ENCODE assay signal across 10 cellular contexts in genomic region chr2:26001743-26002341, GRCh38. TPM values are rescaled to one million over a fixed set of nuclear protein-coding genes. Genes with fewer than 3 reads are reported as not detected.
DNase-seq lines count a peak whose midpoint lies in the region; ATAC-seq and TF ChIP-seq lines count a peak whose summit lies in the region.
"Had no signal": no experiment of that assay in that cellular context is flagged by ENCODE, and none has a peak within 500 bp of the region (broad histone marks: within the 10 kb centered on the region; RNA-seq: fewer than 3 reads in every experiment).

No MANE protein-coding gene starts in this region.

- H3K9me3 ChIP-seq in Panc1 (ENCODE audit: control insufficient read depth, insufficient read depth, low read depth, low read length) (no peaks in the 10 kb centered on the region), BE2C (no peaks in the 10 kb centered on the region)

- H3K27me3 ChIP-seq in Panc1 (ENCODE audit: control insufficient read depth, insufficient read depth, low read length) (no peaks in the 10 kb centered on the region), BE2C (no peaks in the 10 kb centered on the region), mesendoderm (ENCODE audit: insufficient read depth, low read length, poor library complexity) (no peaks in the 10 kb centered on the region)

- ATAC-seq in Panc1, result no peak
- ATAC-seq in GM21737 (IDR thresholded peaks at IDR 0.05; ENCODE audit: unreplicated experiment), result no peak

- H4K8ac ChIP-seq in mesendoderm (ENCODE audit: low read depth, low read length), result no peak overlapping the region

- H3K4me1 ChIP-seq in Panc1 (ENCODE audit: control insufficient read depth, insufficient read depth, low read length) (peaks cover 27% of the 10 kb centered on the region), BE2C (no peaks in the 10 kb centered on the region), mesendoderm (ENCODE audit: control insufficient read depth, low read depth, low read length) (no peaks in the 10 kb centered on the region)

- H2AK5ac ChIP-seq in mesendoderm (ENCODE audit: low read length), result no peak overlapping the region

- H3K79me2 ChIP-seq in mesendoderm (ENCODE audit: control insufficient read depth, insufficient read depth, low read length), result no peaks in the 10 kb centered on the region

- no peaks in the 10 kb centered on the region for H3K79me1 ChIP-seq in mesendoderm (ENCODE audit: low read length)

- H4K5ac ChIP-seq in mesendoderm (ENCODE audit: low read length), result no peak overlapping the region

- no peak overlapping the region for H3K18ac ChIP-seq in mesendoderm (ENCODE audit: low read length)

- POLR2A ChIA-PET in Panc1 (lab: Charles Lee), result no interaction called here

- TF ChIP-seq CTCF in Panc1 (IDR thresholded peaks at IDR 0.05) (no peak), fibroblast of the aortic adventitia (IDR thresholded peaks at IDR 0.05; ENCODE audit: insufficient read depth, low read length) (no peak), BE2C (IDR thresholded peaks at IDR 0.05; ENCODE audit: low read depth, low read length) (no peak)

- intact Hi-C loops in Panc1 (cut with micrococcal nuclease; ENCODE audit: unreplicated experiment) (no loop called here), posterior cingulate gyrus (cut with DNase I) (no loop called here)

- no peak overlapping the region for H3K56ac ChIP-seq in mesendoderm (ENCODE audit: low read length)

- no CpG with 5 or more reads among the region's 4 CpGs for WGBS in mesendoderm (ENCODE audit: extremely low coverage, insufficient coverage, low lambda C conversion rate)

- H3K9ac ChIP-seq in mesendoderm (ENCODE audit: low read length), result no peak overlapping the region

- no peak overlapping the region for H2BK15ac ChIP-seq in mesendoderm (replicated peaks; ENCODE audit: low read depth)

- H2BK5ac ChIP-seq in mesendoderm (ENCODE audit: low read length), result no peak overlapping the region

- DNase-seq in CD1c-positive myeloid dendritic cell (ENCODE audit: extremely low spot score) (peak; percentile 68), Panc1 (ENCODE audit: low read depth, low spot score) (no peak), fibroblast of the aortic adventitia (ENCODE audit: low read depth) (peak; percentile 91), posterior cingulate gyrus (peak; percentile 62 to 96 (median 80)), BE2C (no peak), mesendoderm (no peak), islet precursor cell (no peak)
- DNase-seq: DND-41 had no signal

- H3K4me2 ChIP-seq in mesendoderm (ENCODE audit: low read length), result no peak overlapping the region

- H3K4me3 ChIP-seq in Panc1 (ENCODE audit: low read depth in 2 of 2, low read length in 2 of 2) (no peak overlapping the region), fibroblast of the aortic adventitia (ENCODE audit: low read depth, low read length) (no peak overlapping the region), BE2C (ENCODE audit: low read depth, low read length) (no peak overlapping the region), mesendoderm (ENCODE audit: low read length) (no peak overlapping the region)

- H3K36me3 ChIP-seq in Panc1 (ENCODE audit: control insufficient read depth, insufficient read depth, low read length) (no peaks in the 10 kb centered on the region), BE2C (no peaks in the 10 kb centered on the region), mesendoderm (ENCODE audit: control insufficient read depth, insufficient read depth, low read length) (no peaks in the 10 kb centered on the region)

- no peak overlapping the region for H3K23ac ChIP-seq in mesendoderm (ENCODE audit: low read length)

- CTCF ChIA-PET in Panc1 (lab: Charles Lee), result no interaction called here

- no peak overlapping the region for H3K4ac ChIP-seq in mesendoderm (ENCODE audit: low read depth, low read length)

- H3K27ac ChIP-seq in Panc1 (ENCODE audit: low read length) (peak overlapping the region; percentile 74), mesendoderm (ENCODE audit: low read depth, low read length) (no peak overlapping the region)
- H3K27ac ChIP-seq: VCaP had no signal

- no TSS peak for BruUV-seq in Panc1 (replicated peaks; lab: Mats Ljungman, UMichigan)

- H2BK120ac ChIP-seq in mesendoderm (ENCODE audit: low read depth, low read length), result no peak overlapping the region

- in situ Hi-C loops in Panc1 (cut with HindIII; ENCODE audit: low pct_unique_long_range_greater_than_20kb, low sequenced_read_pairs), result no loop called here

RNA-seq across cellular contexts. Expression of gene KIF3C, which starts 19.5 kb away (rescaled TPM):
- 55.7 TPM for total RNA-seq in Panc1 (2021; ENCODE audit: unreplicated experiment)
- 77.9 TPM for polyA plus RNA-seq in Panc1 (2012; ENCODE audit: insufficient read length)
- total RNA-seq in fibroblast of the aortic adventitia (ENCODE audit: low replicate concordance), result 10.8 and 11.8 TPM in 2 replicates
- 28.2 TPM for polyA plus RNA-seq in BE2C (2012; ENCODE audit: insufficient read depth, insufficient read length, low read depth)
- polyA plus RNA-seq in mesendoderm (2013, experiment 1 of 2), result 25.9 TPM
- polyA plus RNA-seq in mesendoderm (2013, experiment 2 of 2), result 26.7 TPM

RNA-seq across cellular contexts. Expression of gene RAB10, which starts 32.0 kb away (rescaled TPM):
- 208 TPM for total RNA-seq in Panc1 (2021; ENCODE audit: unreplicated experiment)
- 153 TPM for polyA plus RNA-seq in Panc1 (2012; ENCODE audit: insufficient read length)
- 234 and 357 TPM in 2 replicates for total RNA-seq in fibroblast of the aortic adventitia (ENCODE audit: low replicate concordance)
- 91.4 TPM for polyA plus RNA-seq in BE2C (2012; ENCODE audit: insufficient read depth, insufficient read length, low read depth)
- 89.5 TPM for polyA plus RNA-seq in mesendoderm (2013, experiment 1 of 2)
- 88.3 TPM for polyA plus RNA-seq in mesendoderm (2013, experiment 2 of 2)

Comparison
In these comparisons a context has a peak if more than half of its experiments do, and no peak if none do; other contexts are left out.
1. DNase-seq: peak in CD1c-positive myeloid dendritic cell (single experiment), fibroblast of the aortic adventitia (single experiment) and posterior cingulate gyrus (10 of 10); none in Panc1 (single experiment), BE2C (single experiment), mesendoderm (single experiment) and islet precursor cell (single experiment).